In genomic region chr2:221518937-221519635, GRCh38 we compare ENCODE assay signal across 11 cellular contexts. TPM values are rescaled to one million over a fixed set of nuclear protein-coding genes. Genes with fewer than 3 reads are reported as not detected.
DNase-seq lines count a peak whose midpoint lies in the region; ATAC-seq and TF ChIP-seq lines count a peak whose summit lies in the region.
"Had no signal": no experiment of that assay in that cellular context is flagged by ENCODE, and none has a peak within 500 bp of the region (broad histone marks: within the 10 kb centered on the region; RNA-seq: fewer than 3 reads in every experiment).

No MANE protein-coding gene starts in this region.

- H3K79me2 ChIP-seq in PC-9 (ENCODE audit: low read depth) = no peaks in the 10 kb centered on the region

- TF ChIP-seq CTCF in PC-9 (conservative IDR thresholded peaks at IDR 0.05) = no peak

- no peak overlapping the region for H3K23ac ChIP-seq in neuronal stem cell (ENCODE audit: low read depth, low read length, poor library complexity)

- no peak overlapping the region for H3K18ac ChIP-seq in neuronal stem cell (ENCODE audit: low read length)

- peak; percentile 37 for DNase-seq in NCI-H2171 treated with DMSO at 0.1 percent for 48 hours (lab: John Stamatoyannopoulos, UW)
- DNase-seq in NCI-H2171 (lab: John Stamatoyannopoulos, UW) = no peak
- peak in 1 of 2 experiments; percentile 87 for DNase-seq in PC-9
- DNase-seq in epithelial cell of prostate (ENCODE audit: low read depth, low spot score) = no peak
- DNase-seq in neuronal stem cell (ENCODE audit: low spot score) = no peak
- no peak for DNase-seq in activated effector memory CD4-positive, alpha-beta T cell treated with Interleukin-2 at 50 U/mL for 16 hours
- no peak for DNase-seq in Kasumi-1 (lab: John Stamatoyannopoulos, UW)
- DNase-seq: NCI-H1417, right lobe of liver had no signal

- H3K27ac ChIP-seq in PC-9 (peak overlapping the region; percentile 58), epithelial cell of prostate (peak overlapping the region; percentile 18), neuronal stem cell (replicated peaks; ENCODE audit: low read length) (peak overlapping the region; percentile 54)
- H3K27ac ChIP-seq: right lobe of liver, suprapubic skin had no signal

- no peaks in the 10 kb centered on the region for H3K9me2 ChIP-seq in PC-9 (ENCODE audit: insufficient read depth)

- ATAC-seq in HG02938 (IDR thresholded peaks at IDR 0.05; ENCODE audit: unreplicated experiment) = no peak

- no peaks in the 10 kb centered on the region for H3K27me3 ChIP-seq in PC-9 (ENCODE audit: insufficient read depth, low read depth)
- peaks cover 0 to 2% (median 0%) of the 10 kb centered on the region in 3 experiments for H3K27me3 ChIP-seq in neuronal stem cell (ENCODE audit: control insufficient read depth in 3 of 3, insufficient read depth in 3 of 3, low read depth in 1 of 3, low read length in 3 of 3)
- H3K27me3 ChIP-seq: right lobe of liver, suprapubic skin had no signal

- H3K4me2 ChIP-seq in PC-9 = peak overlapping the region; percentile 63
- no peak overlapping the region for H3K4me2 ChIP-seq in neuronal stem cell (ENCODE audit: insufficient read depth, low read length, poor library complexity, severe bottlenecking)

- intact Hi-C loops in PC-9 (cut with micrococcal nuclease; ENCODE audit: unreplicated experiment) = loop anchor here (1.0 to 2.0 kb wide), 2 partner anchors 9 to 70 kb away; no protein-coding TSS in a partner anchor

- no peak overlapping the region for H3K9ac ChIP-seq in neuronal stem cell (ENCODE audit: low read depth, low read length, poor library complexity)

- H3K4me3 ChIP-seq in PC-9 (peak overlapping the region; percentile 6; the same call in 1 of the 2 replicates), neuronal stem cell (ENCODE audit: low read length in 2 of 2) (no peak overlapping the region)
- H3K4me3 ChIP-seq: right lobe of liver, suprapubic skin had no signal

- no peak overlapping the region for H2BK15ac ChIP-seq in neuronal stem cell (ENCODE audit: low read length)

- H2AFZ ChIP-seq in PC-9 (no peak overlapping the region), neuronal stem cell (ENCODE audit: low read length) (no peak overlapping the region)

- H3K9me3 ChIP-seq in PC-9 (ENCODE audit: insufficient read depth, low read depth) (no peaks in the 10 kb centered on the region), neuronal stem cell (replicated peaks in 1 of 2; ENCODE audit: control insufficient read depth in 2 of 2, insufficient read depth in 1 of 2, low read depth in 1 of 2, low read length in 2 of 2) (no peaks in the 10 kb centered on the region)
- H3K9me3 ChIP-seq: right lobe of liver, suprapubic skin had no signal

- H2BK12ac ChIP-seq in neuronal stem cell (ENCODE audit: low read length) = no peak overlapping the region

- peaks cover 64% of the 10 kb centered on the region for H3K4me1 ChIP-seq in PC-9 (replicated peaks; ENCODE audit: insufficient read depth)
- peaks cover 3 to 17% of the 10 kb centered on the region in 2 donors for H3K4me1 ChIP-seq in neuronal stem cell (ENCODE audit: control insufficient read depth in 2 of 2, insufficient read depth in 1 of 2, low read depth in 1 of 2, low read length in 2 of 2)
- H3K4me1 ChIP-seq: right lobe of liver had no signal

- no peaks in the 10 kb centered on the region for H3K36me3 ChIP-seq in PC-9 (ENCODE audit: low read depth)
- peaks cover 0 to 2% of the 10 kb centered on the region in 2 donors for H3K36me3 ChIP-seq in neuronal stem cell (replicated peaks in 1 of 2; ENCODE audit: control insufficient read depth in 2 of 2, insufficient read depth in 2 of 2, low read length in 2 of 2)
- H3K36me3 ChIP-seq: right lobe of liver, suprapubic skin had no signal

- CTCF ChIA-PET in PC-9 (lab: Charles Lee) = interaction anchor here (0.6 to 0.7 kb wide), 2 partner anchors 25 to 76 kb away, joined by 3 to 10 read pairs; no protein-coding TSS in a partner anchor

- no peak overlapping the region for H2BK120ac ChIP-seq in neuronal stem cell (ENCODE audit: low read depth, low read length)

- H2BK5ac ChIP-seq in neuronal stem cell (ENCODE audit: low read length) = no peak overlapping the region

- H3K14ac ChIP-seq in neuronal stem cell (ENCODE audit: low read length) = no peak overlapping the region

- BruUV-seq in PC-9 (replicated peaks; lab: Mats Ljungman, UMichigan) = no TSS peak

- POLR2A ChIA-PET in PC-9 (lab: Charles Lee; ENCODE audit: unreplicated experiment) = no interaction called here

- H3K4ac ChIP-seq in neuronal stem cell (ENCODE audit: low read length) = no peak overlapping the region

- H3F3A ChIP-seq in PC-9 (ENCODE audit: insufficient read depth, low read depth) = peaks cover 46% of the 10 kb centered on the region

- no peaks in the 10 kb centered on the region for H4K20me1 ChIP-seq in PC-9 (ENCODE audit: insufficient read depth)

- no peak overlapping the region for H4K8ac ChIP-seq in neuronal stem cell (ENCODE audit: low read depth, low read length)

- H4K91ac ChIP-seq in neuronal stem cell (ENCODE audit: low read depth, low read length, poor library complexity) = no peak overlapping the region

- no CpG with 5 or more reads among the region's 7 CpGs for WGBS in neuronal stem cell (ENCODE audit: extremely low coverage in 2 of 2, insufficient read length in 2 of 2, insufficient replicate concordance in 1 of 2), 2 donors

- H2AK5ac ChIP-seq in neuronal stem cell (ENCODE audit: low read depth, low read length) = no peak overlapping the region

- no peaks in the 10 kb centered on the region for H3K79me1 ChIP-seq in neuronal stem cell (ENCODE audit: low read depth, low read length)

RNA-seq across cellular contexts. Expression of gene EPHA4, which starts 53.0 kb away (rescaled TPM):
- 10.6 and 21.3 TPM in 2 replicates for total RNA-seq in PC-9 (2021)
- 86.2 TPM for polyA plus RNA-seq in neuronal stem cell (2013, experiment 1 of 2)
- 97.7 TPM for polyA plus RNA-seq in neuronal stem cell (2013, experiment 2 of 2)
